8 cellular contexts compared by ENCODE assay signal in genomic region chr11:93784152-93784934, GRCh38. TPM values are rescaled to one million over a fixed set of nuclear protein-coding genes. Genes with fewer than 3 reads are reported as not detected.
DNase-seq lines count a peak whose midpoint lies in the region; ATAC-seq, FAIRE-seq and TF ChIP-seq lines count a peak whose summit lies in the region.

A gene with protein sequence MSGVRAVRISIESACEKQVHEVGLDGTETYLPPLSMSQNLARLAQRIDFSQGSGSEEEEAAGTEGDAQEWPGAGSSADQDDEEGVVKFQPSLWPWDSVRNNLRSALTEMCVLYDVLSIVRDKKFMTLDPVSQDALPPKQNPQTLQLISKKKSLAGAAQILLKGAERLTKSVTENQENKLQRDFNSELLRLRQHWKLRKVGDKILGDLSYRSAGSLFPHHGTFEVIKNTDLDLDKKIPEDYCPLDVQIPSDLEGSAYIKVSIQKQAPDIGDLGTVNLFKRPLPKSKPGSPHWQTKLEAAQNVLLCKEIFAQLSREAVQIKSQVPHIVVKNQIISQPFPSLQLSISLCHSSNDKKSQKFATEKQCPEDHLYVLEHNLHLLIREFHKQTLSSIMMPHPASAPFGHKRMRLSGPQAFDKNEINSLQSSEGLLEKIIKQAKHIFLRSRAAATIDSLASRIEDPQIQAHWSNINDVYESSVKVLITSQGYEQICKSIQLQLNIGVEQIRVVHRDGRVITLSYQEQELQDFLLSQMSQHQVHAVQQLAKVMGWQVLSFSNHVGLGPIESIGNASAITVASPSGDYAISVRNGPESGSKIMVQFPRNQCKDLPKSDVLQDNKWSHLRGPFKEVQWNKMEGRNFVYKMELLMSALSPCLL (plus strand): TSS chr11:93784282. CDS start chr11:93784514, 232 bp downstream.

- DNase-seq in GM18507 (ENCODE audit: extremely low spot score, insufficient read length, low read depth) (peak; percentile 80), NCI-H2029 (lab: John Stamatoyannopoulos, UW) (peak; percentile 94), T-helper 9 cell (peak; percentile 82), astrocyte of the cerebellum (ENCODE audit: low read depth) (peak; percentile 88), hepatocyte (ENCODE audit: low spot score) (peak; percentile 98), renal cortical epithelial cell (ENCODE audit: low read depth) (peak; percentile 88), OCI-M2 (lab: John Stamatoyannopoulos, UW; ENCODE audit: unreplicated experiment) (no peak)

- H3K79me2 ChIP-seq in hepatocyte, result peaks cover 53% of the 10 kb centered on the region

- H3K36me3 ChIP-seq in hepatocyte (replicated peaks; ENCODE audit: insufficient read depth, low read depth), result no peaks in the 10 kb centered on the region

- H3K4me2 ChIP-seq in hepatocyte, result peak within 1 kb of the TSS; percentile 83

- peak within 1 kb of the TSS; percentile 84 for H2AFZ ChIP-seq in hepatocyte

- peak within 1 kb of the TSS; percentile 98 for H3K4me3 ChIP-seq in astrocyte of the cerebellum (ENCODE audit: low read depth, low read length)
- peak within 1 kb of the TSS; percentile 79 for H3K4me3 ChIP-seq in hepatocyte

- peak; percentile 55 for TF ChIP-seq CTCF in astrocyte of the cerebellum (IDR thresholded peaks at IDR 0.05; ENCODE audit: low read depth, low read length, missing control alignments)
- TF ChIP-seq CTCF in hepatocyte (IDR thresholded peaks at IDR 0.05; ENCODE audit: poor library complexity), result peak; percentile 27

- no peaks in the 10 kb centered on the region for H3K27me3 ChIP-seq in hepatocyte

- in situ Hi-C loops in astrocyte of the cerebellum (cut with HindIII; ENCODE audit: low sequenced_read_pairs), result no loop called here

- peak; percentile 95 for FAIRE-seq in GM18507 (lab: Jason Lieb, UNC)

- H3K27ac ChIP-seq in hepatocyte, result peak within 1 kb of the TSS; percentile 98

- peaks cover 24% of the 10 kb centered on the region for H3K4me1 ChIP-seq in hepatocyte (ENCODE audit: insufficient read depth)

- WGBS in hepatocyte (ENCODE audit: low lambda C conversion rate, missing lambda C conversion rate), result 2% methylated on average over 71 of the region's 72 CpGs

- no peaks in the 10 kb centered on the region for H3K9me2 ChIP-seq in hepatocyte (replicated peaks; ENCODE audit: insufficient read depth)

- peaks cover 44% of the 10 kb centered on the region for H4K20me1 ChIP-seq in hepatocyte (ENCODE audit: insufficient read depth, poor library complexity, severe bottlenecking)

- no peaks in the 10 kb centered on the region for H3K9me3 ChIP-seq in hepatocyte (ENCODE audit: low read depth)

- peak; percentile 94 for ATAC-seq in HG02981 (IDR thresholded peaks at IDR 0.05; ENCODE audit: unreplicated experiment)

RNA-seq across cellular contexts. Expression of the gene that starts here (rescaled TPM):
- total RNA-seq in hepatocyte (30.9 and 33.7 TPM in 2 replicates), renal cortical epithelial cell (24.8 and 45.9 TPM in 2 replicates)
- 18.3 and 32.5 TPM in 2 replicates for polyA plus RNA-seq in hepatocyte
